ENCODE assay signal across 9 cellular contexts in the genomic region with DNA sequence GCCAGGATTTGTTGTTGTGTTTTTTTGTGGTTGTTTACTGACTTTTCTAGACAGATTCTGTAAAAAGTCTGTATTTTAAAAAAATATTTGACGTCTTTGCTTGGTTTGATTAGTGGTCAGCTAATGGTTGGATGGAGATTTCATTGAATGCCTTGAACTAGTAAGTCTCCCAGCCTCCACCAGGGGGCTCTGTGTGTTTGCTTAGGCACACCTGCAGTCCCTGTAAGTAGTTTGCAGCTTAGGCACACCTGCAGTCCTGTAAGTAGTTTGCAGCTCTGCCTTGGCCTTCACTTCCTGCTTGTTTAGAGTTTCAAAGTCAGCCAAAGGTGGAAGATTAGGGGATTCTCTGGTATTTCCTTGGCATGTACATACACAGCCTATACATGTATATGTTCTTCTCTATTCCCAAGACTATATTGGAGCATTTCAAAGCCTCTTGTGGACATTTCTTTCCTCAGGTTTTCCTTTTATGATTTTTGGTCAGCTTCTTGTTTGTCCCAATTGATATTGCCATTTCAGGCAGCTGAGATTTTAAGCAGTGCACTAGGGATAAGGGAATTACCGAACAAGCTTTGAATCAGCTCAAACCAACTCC.
A peak's percentile ranks its signal among the peaks of the same experiment; 100 is the strongest.
DNase-seq lines count a peak whose midpoint lies in the region; ATAC-seq and TF ChIP-seq lines count a peak whose summit lies in the region.
"Had no signal": no experiment of that assay in that cellular context is flagged by ENCODE, and none has a peak within 500 bp of the region (broad histone marks: within the 10 kb centered on the region; RNA-seq: fewer than 3 reads in every experiment).

No MANE protein-coding gene starts in this region.

- peak; percentile 78 for TF ChIP-seq CTCF in CD8-positive, alpha-beta T cell (IDR thresholded peaks at IDR 0.05)
- peak; percentile 96 for TF ChIP-seq CTCF in PC-9 (conservative IDR thresholded peaks at IDR 0.05)
- peak in 3 of 4 experiments; percentile 15 to 47 (median 44) for TF ChIP-seq CTCF in prostate gland (IDR thresholded peaks at IDR 0.05)

- H3K36me3 ChIP-seq in CD8-positive, alpha-beta T cell (ENCODE audit: insufficient read depth, low read length) = no peaks in the 10 kb centered on the region
- H3K36me3 ChIP-seq in PC-9 (ENCODE audit: low read depth) = no peaks in the 10 kb centered on the region
- H3K36me3 ChIP-seq in prostate gland = no peaks in the 10 kb centered on the region

- H3K27me3 Mint-ChIP-seq in CD8-positive, alpha-beta T cell (ENCODE audit: low read depth) = no peaks in the 10 kb centered on the region
- no peaks in the 10 kb centered on the region for H3K27me3 Mint-ChIP-seq in activated T-helper 1 cell treated with anti-CD3 and anti-CD28 coated beads, Interleukin-12 subunit alpha, Interleukin-12 subunit beta, Interleukin-2, Interleukin-4 antibody, amounts not matched to agents 30 ng/mL and 10 ng/mL and 1 ng/mL, durations not matched to agents 14 hours and 24 hours and 36 hours (ENCODE audit: insufficient read depth)
- H3K27me3 Mint-ChIP-seq: activated naive CD4-positive, alpha-beta T cell treated with anti-CD3 and anti-CD28 coated beads, Interleukin-2, amount 50 U/mL, for 24 hours had no signal

- H3K27ac ChIP-seq in CD8-positive, alpha-beta T cell (ENCODE audit: low read depth, low read length) = no peak overlapping the region
- H3K27ac ChIP-seq in PC-9 (no peak overlapping the region), prostate gland (no peak overlapping the region)

- H3K4me3 ChIP-seq in CD8-positive, alpha-beta T cell (ENCODE audit: low read depth, low read length) = no peak overlapping the region
- H3K4me3 ChIP-seq in PC-9 = no peak overlapping the region
- H3K4me3 ChIP-seq in prostate gland = no peak overlapping the region

- H3K4me1 Mint-ChIP-seq in CD8-positive, alpha-beta T cell (ENCODE audit: low read depth) = peaks cover 64% of the 10 kb centered on the region
- H3K4me1 Mint-ChIP-seq in activated T-helper 1 cell treated with anti-CD3 and anti-CD28 coated beads, Interleukin-12 subunit alpha, Interleukin-12 subunit beta, Interleukin-2, Interleukin-4 antibody, amounts not matched to agents 30 ng/mL and 10 ng/mL and 1 ng/mL, durations not matched to agents 14 hours and 24 hours and 36 hours (ENCODE audit: low read depth) = peaks cover 14% of the 10 kb centered on the region

- peaks cover 15% of the 10 kb centered on the region for H3K4me1 ChIP-seq in CD8-positive, alpha-beta T cell (ENCODE audit: insufficient read depth, low read length)
- H3K4me1 ChIP-seq in PC-9 (replicated peaks; ENCODE audit: insufficient read depth) (peaks cover 7% of the 10 kb centered on the region), prostate gland (replicated peaks) (no peaks in the 10 kb centered on the region)

- intact Hi-C loops in CD8-positive, alpha-beta T cell (cut with DNase I, micrococcal nuclease) = loop anchor here (1.0 to 5.0 kb wide), 3 partner anchors 8 to 107 kb away; no protein-coding TSS in a partner anchor
- intact Hi-C loops in PC-9 (cut with micrococcal nuclease; ENCODE audit: unreplicated experiment) = loop anchor here (1.0 kb wide), 3 partner anchors 55 to 107 kb away; no protein-coding TSS in a partner anchor
- intact Hi-C loops in activated T-helper 1 cell treated with anti-CD3 and anti-CD28 coated beads, Interleukin-12 subunit alpha, Interleukin-12 subunit beta, Interleukin-2, Interleukin-4 antibody, amounts not matched to agents 30 ng/mL and 10 ng/mL and 1 ng/mL, durations not matched to agents 14 hours and 24 hours and 36 hours (cut with micrococcal nuclease) = loop anchor here (1.0 to 2.0 kb wide), 4 partner anchors 55 to 166 kb away; no protein-coding TSS in a partner anchor
- intact Hi-C loops in prostate gland (cut with DNase I) = loop anchor here (10.0 kb wide), 1 partner anchor 105 kb away; no protein-coding TSS in a partner anchor

- CTCF ChIA-PET in CD8-positive, alpha-beta T cell (lab: Charles Lee) = interaction anchor here (0.6 to 2.7 kb wide), 25 partner anchors 8 to 230 kb away, joined by 3 to 11 read pairs (median 3); no protein-coding TSS in a partner anchor
- CTCF ChIA-PET in PC-9 (lab: Charles Lee) = interaction anchor here (0.6 to 2.1 kb wide), 10 partner anchors 41 to 558 kb away, joined by 3 to 45 read pairs (median 3); no protein-coding TSS in a partner anchor

- H3F3A ChIP-seq in PC-9 (ENCODE audit: insufficient read depth, low read depth) = no peaks in the 10 kb centered on the region

- peaks cover 61% of the 10 kb centered on the region for H3K36me3 Mint-ChIP-seq in CD8-positive, alpha-beta T cell
- peaks cover 18% of the 10 kb centered on the region for H3K36me3 Mint-ChIP-seq in activated T-helper 1 cell treated with anti-CD3 and anti-CD28 coated beads, Interleukin-12 subunit alpha, Interleukin-12 subunit beta, Interleukin-2, Interleukin-4 antibody, amounts not matched to agents 30 ng/mL and 10 ng/mL and 1 ng/mL, durations not matched to agents 14 hours and 24 hours and 36 hours (ENCODE audit: low read depth)

- H2AFZ ChIP-seq in PC-9 = no peak overlapping the region

- H3K4me3 Mint-ChIP-seq in CD8-positive, alpha-beta T cell = no peak overlapping the region
- no peak overlapping the region for H3K4me3 Mint-ChIP-seq in activated T-helper 1 cell treated with anti-CD3 and anti-CD28 coated beads, Interleukin-12 subunit alpha, Interleukin-12 subunit beta, Interleukin-2, Interleukin-4 antibody, amounts not matched to agents 30 ng/mL and 10 ng/mL and 1 ng/mL, durations not matched to agents 14 hours and 24 hours and 36 hours
- H3K4me3 Mint-ChIP-seq: activated naive CD4-positive, alpha-beta T cell treated with anti-CD3 and anti-CD28 coated beads, Interleukin-2, amount 50 U/mL, for 24 hours had no signal

- H3K79me2 ChIP-seq in PC-9 (ENCODE audit: low read depth) = 0 out of 2 replicates have a peak, but pooled peaks cover 3% of the 10 kb centered on the region

- H4K20me1 ChIP-seq in PC-9 (ENCODE audit: insufficient read depth) = no peaks in the 10 kb centered on the region

- POLR2A ChIA-PET in CD8-positive, alpha-beta T cell (lab: Charles Lee) = interaction anchor here (0.6 kb wide), 1 partner anchor 24 kb away, joined by 3 read pairs; no protein-coding TSS in a partner anchor
- POLR2A ChIA-PET in PC-9 (lab: Charles Lee; ENCODE audit: unreplicated experiment) = no interaction called here

- no peak for TF ChIP-seq POLR2A in prostate gland (IDR thresholded peaks at IDR 0.05)

- no peaks in the 10 kb centered on the region for H3K9me3 ChIP-seq in CD8-positive, alpha-beta T cell (ENCODE audit: low read length)
- H3K9me3 ChIP-seq in PC-9 (ENCODE audit: insufficient read depth, low read depth) (no peaks in the 10 kb centered on the region; the same call in 1 of the 2 replicates), prostate gland (no peaks in the 10 kb centered on the region)

- WGBS in prostate gland = 67% methylated on average over 2 of the region's 2 CpGs

- peak overlapping the region; percentile 20 for H3K27ac Mint-ChIP-seq in CD8-positive, alpha-beta T cell
- no peak overlapping the region for H3K27ac Mint-ChIP-seq in activated T-helper 1 cell treated with anti-CD3 and anti-CD28 coated beads, Interleukin-12 subunit alpha, Interleukin-12 subunit beta, Interleukin-2, Interleukin-4 antibody, amounts not matched to agents 30 ng/mL and 10 ng/mL and 1 ng/mL, durations not matched to agents 14 hours and 24 hours and 36 hours
- H3K27ac Mint-ChIP-seq: activated naive CD4-positive, alpha-beta T cell treated with anti-CD3 and anti-CD28 coated beads, Interleukin-2, amount 50 U/mL, for 24 hours had no signal

- H3K4me2 ChIP-seq in PC-9 = no peak overlapping the region

- peak; percentile 32 to 69 (median 66) for DNase-seq in CD8-positive, alpha-beta T cell
- DNase-seq in GM19240 (ENCODE audit: insufficient read length, low spot score) = peak; percentile 18
- peak; percentile 67 to 74 for DNase-seq in PC-9
- DNase-seq in activated T-helper 1 cell treated with anti-CD3 and anti-CD28 coated beads, Interleukin-12 subunit alpha, Interleukin-12 subunit beta, Interleukin-2, Interleukin-4 antibody, amounts not matched to agents 30 ng/mL and 10 ng/mL and 1 ng/mL, durations not matched to agents 14 hours and 24 hours and 36 hours (ENCODE audit: low spot score) = peak; percentile 29
- DNase-seq in germinal center (ENCODE audit: low spot score) = peak; percentile 51
- peak; percentile 23 for DNase-seq in prostate gland (ENCODE audit: low spot score)
- no peak for DNase-seq in NCI-H187 (lab: John Stamatoyannopoulos, UW)

- BruUV-seq in PC-9 (replicated peaks; lab: Mats Ljungman, UMichigan) = no TSS peak

- no peaks in the 10 kb centered on the region for H3K9me3 Mint-ChIP-seq in CD8-positive, alpha-beta T cell
- H3K9me3 Mint-ChIP-seq in activated T-helper 1 cell treated with anti-CD3 and anti-CD28 coated beads, Interleukin-12 subunit alpha, Interleukin-12 subunit beta, Interleukin-2, Interleukin-4 antibody, amounts not matched to agents 30 ng/mL and 10 ng/mL and 1 ng/mL, durations not matched to agents 14 hours and 24 hours and 36 hours = no peaks in the 10 kb centered on the region
- H3K9me3 Mint-ChIP-seq: activated naive CD4-positive, alpha-beta T cell treated with anti-CD3 and anti-CD28 coated beads, Interleukin-2, amount 50 U/mL, for 24 hours had no signal

- no peaks in the 10 kb centered on the region for H3K27me3 ChIP-seq in CD8-positive, alpha-beta T cell (ENCODE audit: insufficient read depth, low read length)
- H3K27me3 ChIP-seq in PC-9 (ENCODE audit: insufficient read depth, low read depth) (no peaks in the 10 kb centered on the region), prostate gland (replicated peaks; ENCODE audit: insufficient read depth) (no peaks in the 10 kb centered on the region)

- H3K9me2 ChIP-seq in PC-9 (ENCODE audit: insufficient read depth) = no peaks in the 10 kb centered on the region

- peak; percentile 87 for ATAC-seq in CD8-positive, alpha-beta T cell
- ATAC-seq in HG03280 (IDR thresholded peaks at IDR 0.05; ENCODE audit: unreplicated experiment) = peak; percentile 99

Comparison
In these comparisons a context has a peak if more than half of its experiments do, and no peak if none do; other contexts are left out.
1. DNase-seq: peak in CD8-positive, alpha-beta T cell (7 of 7), GM19240 (single experiment), PC-9 (2 of 2), activated T-helper 1 cell treated with anti-CD3 and anti-CD28 coated beads, Interleukin-12 subunit alpha, Interleukin-12 subunit beta, Interleukin-2, Interleukin-4 antibody, amounts not matched to agents 30 ng/mL and 10 ng/mL and 1 ng/mL, durations not matched to agents 14 hours and 24 hours and 36 hours (single experiment), germinal center (single experiment) and prostate gland (single experiment); none in NCI-H187 (0 of 2).
2. CTCF ChIP-seq: peak in every context shown above with its lines; median percentile 96 in PC-9; 78 in CD8-positive, alpha-beta T cell; 44 in prostate gland.